In the genomic region with DNA sequence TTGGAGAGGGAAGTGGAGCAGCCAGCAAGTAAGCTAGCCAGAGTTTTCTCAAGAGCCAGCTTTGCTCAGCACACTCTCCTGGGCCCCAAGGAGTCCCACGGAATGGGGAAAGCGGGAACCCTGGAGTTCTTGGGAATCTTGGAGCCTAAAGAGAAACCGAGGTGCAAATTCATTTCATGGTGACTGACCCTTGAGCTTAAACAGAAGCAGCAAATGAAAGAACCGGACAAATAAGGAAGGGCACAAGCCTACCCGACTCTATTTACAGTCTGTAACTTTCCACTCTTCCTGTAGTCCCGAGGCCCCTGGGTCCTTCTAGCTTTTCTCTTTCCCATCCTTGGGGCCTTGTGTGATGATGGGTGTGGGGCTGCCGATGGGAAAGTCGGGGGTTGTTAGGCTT, we compare ENCODE assay signal across 25 cellular contexts. TPM values are rescaled to one million over a fixed set of nuclear protein-coding genes. Genes with fewer than 3 reads are reported as not detected.
A peak's percentile ranks its signal among the peaks of the same experiment; 100 is the strongest.
DNase-seq lines count a peak whose midpoint lies in the region; ATAC-seq and TF ChIP-seq lines count a peak whose summit lies in the region.
"Had no signal": no experiment of that assay in that cellular context is flagged by ENCODE, and none has a peak within 500 bp of the region (broad histone marks: within the 10 kb centered on the region; RNA-seq: fewer than 3 reads in every experiment).

No MANE protein-coding gene starts in this region.

- H3K27ac Mint-ChIP-seq in activated CD8-positive, alpha-beta T cell treated with anti-CD3 and anti-CD28 coated beads for 36 hours = peak overlapping the region; percentile 76
- no peak overlapping the region for H3K27ac Mint-ChIP-seq in activated CD8-positive, alpha-beta T cell treated with anti-CD3 and anti-CD28 coated beads, Interleukin-2, amount 10 ng/mL, durations not matched to agents 7 days and 5 days
- H3K27ac Mint-ChIP-seq in nephron progenitor cell = peak overlapping the region; percentile 97
- H3K27ac Mint-ChIP-seq: activated B cell treated with CpG ODN at 0.5 μM for 24 hours had no signal

- peaks cover 17% of the 10 kb centered on the region for H3K4me1 Mint-ChIP-seq in activated CD8-positive, alpha-beta T cell treated with anti-CD3 and anti-CD28 coated beads for 36 hours (ENCODE audit: low read depth)
- peaks cover 11% of the 10 kb centered on the region for H3K4me1 Mint-ChIP-seq in activated CD8-positive, alpha-beta T cell treated with anti-CD3 and anti-CD28 coated beads, Interleukin-2, amount 10 ng/mL, durations not matched to agents 7 days and 5 days (ENCODE audit: low read depth)
- H3K4me1 Mint-ChIP-seq in nephron progenitor cell = peaks cover 60% of the 10 kb centered on the region
- H3K4me1 Mint-ChIP-seq: activated B cell treated with CpG ODN at 0.5 μM for 24 hours had no signal

- H3K27me3 Mint-ChIP-seq in activated CD8-positive, alpha-beta T cell treated with anti-CD3 and anti-CD28 coated beads for 36 hours = no peaks in the 10 kb centered on the region
- no peaks in the 10 kb centered on the region for H3K27me3 Mint-ChIP-seq in activated CD8-positive, alpha-beta T cell treated with anti-CD3 and anti-CD28 coated beads, Interleukin-2, amount 10 ng/mL, durations not matched to agents 7 days and 5 days (ENCODE audit: low read depth)
- H3K27me3 Mint-ChIP-seq in nephron progenitor cell (ENCODE audit: low read depth, poor library complexity) = no peaks in the 10 kb centered on the region
- H3K27me3 Mint-ChIP-seq: activated B cell treated with CpG ODN at 0.5 μM for 24 hours had no signal

- H3K4me3 Mint-ChIP-seq in activated CD8-positive, alpha-beta T cell treated with anti-CD3 and anti-CD28 coated beads for 36 hours = no peak overlapping the region
- no peak overlapping the region for H3K4me3 Mint-ChIP-seq in activated CD8-positive, alpha-beta T cell treated with anti-CD3 and anti-CD28 coated beads, Interleukin-2, amount 10 ng/mL, durations not matched to agents 7 days and 5 days
- no peak overlapping the region for H3K4me3 Mint-ChIP-seq in nephron progenitor cell
- H3K4me3 Mint-ChIP-seq: activated B cell treated with CpG ODN at 0.5 μM for 24 hours; T-helper 1 cell treated with Interleukin-12 subunit alpha and Interleukin-12 subunit beta and Interleukin-4 antibody, amounts not matched to agents 30 μg/mL and 1 μg/mL, for 36 hours had no signal

- peaks cover 3% of the 10 kb centered on the region for H3K4me1 ChIP-seq in RWPE2 (ENCODE audit: insufficient read depth, poor library complexity, severe bottlenecking)
- H3K4me1 ChIP-seq in gastroesophageal sphincter = peaks cover 0 to 59% (median 4%) of the 10 kb centered on the region in 3 donors
- no peaks in the 10 kb centered on the region for H3K4me1 ChIP-seq in ovary (ENCODE audit: insufficient read depth)
- H3K4me1 ChIP-seq: parathyroid adenoma had no signal

- POLR2A ChIA-PET in activated CD8-positive, alpha-beta T cell treated with anti-CD3 and anti-CD28 coated beads for 36 hours (lab: Charles Lee) = interaction anchor here (1.0 to 6.5 kb wide), 2 partner anchors 9 to 10 kb away, joined by 4 to 69 read pairs; no protein-coding TSS in a partner anchor
- POLR2A ChIA-PET in activated CD8-positive, alpha-beta T cell treated with anti-CD3 and anti-CD28 coated beads, Interleukin-2, amount 10 ng/mL, durations not matched to agents 7 days and 5 days (lab: Charles Lee) = interaction anchor here (1.0 to 1.4 kb wide), 2 partner anchors 9 to 11 kb away, joined by 3 read pairs; no protein-coding TSS in a partner anchor

- H3K27me3 ChIP-seq in RWPE2 (ENCODE audit: insufficient read depth, poor library complexity, severe bottlenecking) = no peaks in the 10 kb centered on the region
- H3K27me3 ChIP-seq in gastroesophageal sphincter = no peaks in the 10 kb centered on the region
- no peaks in the 10 kb centered on the region for H3K27me3 ChIP-seq in ovary
- H3K27me3 ChIP-seq: BLaER1 treated with 17β-estradiol and CSF1 and Interleukin-3, amounts not matched to agents 10 nM and 100 nM; spleen had no signal

- DNase-seq in activated CD8-positive, alpha-beta T cell treated with anti-CD3 and anti-CD28 coated beads for 36 hours = no peak
- no peak for DNase-seq in activated CD8-positive, alpha-beta T cell treated with anti-CD3 and anti-CD28 coated beads, Interleukin-2, amount 10 ng/mL, durations not matched to agents 7 days and 5 days
- DNase-seq in RWPE2 (ENCODE audit: low spot score) (no peak), nephron progenitor cell (no peak), foreskin fibroblast (no peak), ovary (no peak)
- no peak for DNase-seq in stimulated activated naive CD4-positive, alpha-beta T cell (lab: John Stamatoyannopoulos, UW)
- DNase-seq: activated B cell treated with CpG ODN at 0.5 μM for 24 hours; activated T-cell treated with anti-CD3 and anti-CD28 coated beads for 4 hours; caudate nucleus; DMS153; effector CD8-positive, alpha-beta T cell; GM23248; IMR-90; kidney; MM.1S; NCI-H2029; NCI-H524; SHP77 treated with DMSO at 0.1 percent for 48 hours; spleen; trophoblast cell had no signal

- TF ChIP-seq POLR2A in gastroesophageal sphincter (IDR thresholded peaks at IDR 0.05) (no peak), ovary (IDR thresholded peaks at IDR 0.05) (no peak)

- H3K36me3 ChIP-seq in RWPE2 (ENCODE audit: low read depth) (peaks cover 91% of the 10 kb centered on the region), gastroesophageal sphincter (peaks cover 2 to 62% of the 10 kb centered on the region in 2 donors), ovary (no peaks in the 10 kb centered on the region)
- H3K36me3 ChIP-seq: BLaER1 treated with 17β-estradiol and CSF1 and Interleukin-3, amounts not matched to agents 10 nM and 100 nM had no signal

- H3K9me3 Mint-ChIP-seq in activated CD8-positive, alpha-beta T cell treated with anti-CD3 and anti-CD28 coated beads for 36 hours = no peaks in the 10 kb centered on the region
- no peaks in the 10 kb centered on the region for H3K9me3 Mint-ChIP-seq in activated CD8-positive, alpha-beta T cell treated with anti-CD3 and anti-CD28 coated beads, Interleukin-2, amount 10 ng/mL, durations not matched to agents 7 days and 5 days (ENCODE audit: insufficient read depth)
- no peaks in the 10 kb centered on the region for H3K9me3 Mint-ChIP-seq in nephron progenitor cell
- H3K9me3 Mint-ChIP-seq: activated B cell treated with CpG ODN at 0.5 μM for 24 hours; T-helper 1 cell treated with Interleukin-12 subunit alpha and Interleukin-12 subunit beta and Interleukin-4 antibody, amounts not matched to agents 30 μg/mL and 1 μg/mL, for 36 hours had no signal

- no peak overlapping the region for H3K4me3 ChIP-seq in RWPE2 (ENCODE audit: severe bottlenecking)
- no peak overlapping the region for H3K4me3 ChIP-seq in gastroesophageal sphincter
- no peak overlapping the region for H3K4me3 ChIP-seq in foreskin fibroblast (ENCODE audit: low read depth in 1 of 2, low read length in 2 of 2)
- no peak overlapping the region for H3K4me3 ChIP-seq in ovary
- H3K4me3 ChIP-seq: BLaER1 treated with 17β-estradiol and CSF1 and Interleukin-3, amounts not matched to agents 10 nM and 100 nM; GM23248; spleen had no signal

- 55 to 64% methylated on average over 5 to 8 of the region's 8 CpGs for WGBS in gastroesophageal sphincter (ENCODE audit: low coverage in 1 of 2), 2 donors
- 75 to 84% (median 78%) methylated on average over 8 of the region's 8 CpGs for WGBS in ovary, 3 donors

- TF ChIP-seq EP300 in gastroesophageal sphincter (IDR thresholded peaks at IDR 0.05) = no peak
- TF ChIP-seq EP300 in ovary (IDR thresholded peaks at IDR 0.05) = no peak

- no peak for TF ChIP-seq CTCF in activated CD8-positive, alpha-beta T cell treated with anti-CD3 and anti-CD28 coated beads for 36 hours (IDR thresholded peaks at IDR 0.05)
- TF ChIP-seq CTCF in RWPE2 (IDR thresholded peaks at IDR 0.05; ENCODE audit: poor library complexity, severe bottlenecking) = no peak
- TF ChIP-seq CTCF in gastroesophageal sphincter (IDR thresholded peaks at IDR 0.05) = no peak
- no peak for TF ChIP-seq CTCF in nephron progenitor cell (IDR thresholded peaks at IDR 0.05)
- TF ChIP-seq CTCF in foreskin fibroblast (IDR thresholded peaks at IDR 0.05; ENCODE audit: low read depth, low read length) = no peak
- TF ChIP-seq CTCF in ovary (IDR thresholded peaks at IDR 0.05) = no peak

- CTCF ChIA-PET in activated CD8-positive, alpha-beta T cell treated with anti-CD3 and anti-CD28 coated beads for 36 hours (lab: Charles Lee) = interaction anchor here (3.7 kb wide), 1 partner anchor 418 kb away, joined by 12 read pairs; no protein-coding TSS in a partner anchor
- CTCF ChIA-PET in activated CD8-positive, alpha-beta T cell treated with anti-CD3 and anti-CD28 coated beads, Interleukin-2, amount 10 ng/mL, durations not matched to agents 7 days and 5 days (lab: Charles Lee) = interaction anchor here (0.8 to 1.5 kb wide), 3 partner anchors 8 to 420 kb away, joined by 3 to 4 read pairs (median 3); no protein-coding TSS in a partner anchor

- H3K9me3 ChIP-seq in RWPE2 (ENCODE audit: severe bottlenecking) (no peaks in the 10 kb centered on the region), gastroesophageal sphincter (no peaks in the 10 kb centered on the region), ovary (no peaks in the 10 kb centered on the region)
- H3K9me3 ChIP-seq: BLaER1 treated with 17β-estradiol and CSF1 and Interleukin-3, amounts not matched to agents 10 nM and 100 nM; spleen had no signal

- intact Hi-C loops in activated CD8-positive, alpha-beta T cell treated with anti-CD3 and anti-CD28 coated beads for 36 hours (cut with micrococcal nuclease) = no loop called here
- intact Hi-C loops in ovary (cut with DNase I) = no loop called here

- no peak for ATAC-seq in activated CD8-positive, alpha-beta T cell treated with anti-CD3 and anti-CD28 coated beads for 36 hours
- no peak for ATAC-seq in activated CD8-positive, alpha-beta T cell treated with anti-CD3 and anti-CD28 coated beads, Interleukin-2, amount 10 ng/mL, durations not matched to agents 7 days and 5 days
- ATAC-seq in RWPE2 (ENCODE audit: low read depth) (no peak), gastroesophageal sphincter (no peak)

- H3K27ac ChIP-seq in RWPE2 (ENCODE audit: poor library complexity, severe bottlenecking) (peak overlapping the region; percentile 7), gastroesophageal sphincter (peak overlapping the region in 3 of 4 donors; percentile 43 to 61 (median 56)), ovary (no peak overlapping the region)
- H3K27ac ChIP-seq: BLaER1 treated with 17β-estradiol and CSF1 and Interleukin-3, amounts not matched to agents 10 nM and 100 nM; GM23248; parathyroid adenoma had no signal

- H3K36me3 Mint-ChIP-seq in activated CD8-positive, alpha-beta T cell treated with anti-CD3 and anti-CD28 coated beads for 36 hours (ENCODE audit: low read depth) = peaks cover 83% of the 10 kb centered on the region
- peaks cover 95% of the 10 kb centered on the region for H3K36me3 Mint-ChIP-seq in activated CD8-positive, alpha-beta T cell treated with anti-CD3 and anti-CD28 coated beads, Interleukin-2, amount 10 ng/mL, durations not matched to agents 7 days and 5 days (ENCODE audit: low read depth)
- peaks cover 83% of the 10 kb centered on the region for H3K36me3 Mint-ChIP-seq in nephron progenitor cell (ENCODE audit: low read depth)

RNA-seq across cellular contexts. Expression of a gene that starts 18.1 kb away (rescaled TPM):
- total RNA-seq in activated CD8-positive, alpha-beta T cell treated with anti-CD3 and anti-CD28 coated beads for 36 hours = 1 to 10 TPM; 8.2 to 8.7 TPM
- total RNA-seq in activated CD8-positive, alpha-beta T cell treated with anti-CD3 and anti-CD28 coated beads, Interleukin-2, amount 10 ng/mL, durations not matched to agents 7 days and 5 days = 10 to 100 TPM; 14.7 to 15.8 TPM
- total RNA-seq in gastroesophageal sphincter (10 to 100 TPM in 2 of 4 donors, 1 to 10 TPM in 2; 4.6 to 10.5 (median 8.5) TPM), ovary (10 to 100 TPM in 1 of 7 donors, 1 to 10 TPM in 5, under 1 TPM in 1; 0.36 to 10.3 (median 4.1) TPM)
- polyA plus RNA-seq in ovary = 1 to 10 TPM; 1.0 to 8.1 TPM

RNA-seq across cellular contexts. Expression of a gene that starts 29.3 kb away (rescaled TPM):
- 100 to 1,000 TPM; 617 to 639 TPM for total RNA-seq in activated CD8-positive, alpha-beta T cell treated with anti-CD3 and anti-CD28 coated beads for 36 hours
- total RNA-seq in activated CD8-positive, alpha-beta T cell treated with anti-CD3 and anti-CD28 coated beads, Interleukin-2, amount 10 ng/mL, durations not matched to agents 7 days and 5 days = 100 to 1,000 TPM; 572 to 592 TPM
- total RNA-seq in gastroesophageal sphincter = 100 to 1,000 TPM; 106 to 149 (median 136) TPM
- total RNA-seq in ovary = 100 to 1,000 TPM in 1 of 7 donors, 10 to 100 TPM in 6; 24.1 to 105 (median 70.7) TPM
- 10 to 100 TPM in 1 of 2 donors, 1 to 10 TPM in 1; 4.0 to 16.3 TPM for polyA plus RNA-seq in ovary

Comparison
In these comparisons a context has a peak if more than half of its experiments do, and no peak if none do; other contexts are left out.
1. H3K27ac ChIP-seq: peak in RWPE2 (single experiment) and gastroesophageal sphincter (3 of 4); none in ovary (0 of 2).